Comparison of ENCODE assay signal across 8 cellular contexts in genomic region chr17:59830007-59830630, GRCh38.
DNase-seq lines count a peak whose midpoint lies in the region; TF ChIP-seq lines count a peak whose summit lies in the region.

No MANE protein-coding gene starts in this region.

- H3K27me3 ChIP-seq in brain microvascular endothelial cell (replicated peaks), result no peaks in the 10 kb centered on the region

- H3K27ac Mint-ChIP-seq in CD14-positive monocyte, result peak overlapping the region; percentile 28 to 95 (median 90)

- no peak for DNase-seq in CD14-positive monocyte (ENCODE audit: low spot score)
- DNase-seq in NCI-H526 treated with DMSO at 0.1 percent for 48 hours (lab: John Stamatoyannopoulos, UW), result peak; percentile 64
- peak; percentile 63 for DNase-seq in brain microvascular endothelial cell
- DNase-seq in myocyte (ENCODE audit: low read depth), result peak; percentile 59
- no peak for DNase-seq in T1000 (lab: John Stamatoyannopoulos, UW)
- DNase-seq in G401 (ENCODE audit: low spot score), result no peak
- DNase-seq in NCI-H1105 treated with DMSO at 0.1 percent for 48 hours (lab: John Stamatoyannopoulos, UW), result no peak
- no peak for DNase-seq in stimulated activated naive CD4-positive, alpha-beta T cell treated with Interleukin-2 at 50 U/mL for 16 hours (lab: John Stamatoyannopoulos, UW)

- H3K27me3 Mint-ChIP-seq in CD14-positive monocyte (ENCODE audit: low read depth in 3 of 3), result peaks cover 0 to 3% (median 0%) of the 10 kb centered on the region in 3 donors

- in situ Hi-C loops in brain microvascular endothelial cell (cut with HindIII; ENCODE audit: low pct_ligation_motif_present, low sequenced_read_pairs), result no loop called here
- in situ Hi-C loops in G401 (cut with HindIII; ENCODE audit: low sequenced_read_pairs), result no loop called here

- no peak overlapping the region for H3K4me3 Mint-ChIP-seq in CD14-positive monocyte

- peaks cover 50% of the 10 kb centered on the region for H3K4me1 Mint-ChIP-seq in CD14-positive monocyte

- H3K9me3 Mint-ChIP-seq in CD14-positive monocyte, result no peaks in the 10 kb centered on the region

- peak overlapping the region; percentile 99 for H3K27ac ChIP-seq in brain microvascular endothelial cell

- H3K36me3 ChIP-seq in brain microvascular endothelial cell (replicated peaks), result no peaks in the 10 kb centered on the region

- H3K36me3 Mint-ChIP-seq in CD14-positive monocyte, result peaks cover 42 to 66% of the 10 kb centered on the region in 2 donors

- intact Hi-C loops in CD14-positive monocyte (cut with micrococcal nuclease), result no loop called here

- TF ChIP-seq CTCF in CD14-positive monocyte (IDR thresholded peaks at IDR 0.05) (no peak), brain microvascular endothelial cell (IDR thresholded peaks at IDR 0.05; ENCODE audit: low read depth, low read length, missing control alignments) (no peak)

- no peak overlapping the region for H3K4me3 ChIP-seq in brain microvascular endothelial cell (ENCODE audit: low read depth, low read length)

Comparison
In these comparisons a context has a peak if more than half of its experiments do, and no peak if none do; other contexts are left out.
1. DNase-seq: peak in NCI-H526 treated with DMSO at 0.1 percent for 48 hours (single experiment), brain microvascular endothelial cell (single experiment) and myocyte (single experiment); none in CD14-positive monocyte (single experiment), T1000 (single experiment), G401 (single experiment), NCI-H1105 treated with DMSO at 0.1 percent for 48 hours (single experiment) and stimulated activated naive CD4-positive, alpha-beta T cell treated with Interleukin-2 at 50 U/mL for 16 hours (single experiment).